Comparison of ENCODE assay signal across 21 cellular contexts in genomic region chr1:223820976-223821375, GRCh38. TPM values are rescaled to one million over a fixed set of nuclear protein-coding genes. Genes with fewer than 3 reads are reported as not detected.
DNase-seq lines count a peak whose midpoint lies in the region; TF ChIP-seq lines count a peak whose summit lies in the region.
"Had no signal": no experiment of that assay in that cellular context is flagged by ENCODE, and none has a peak within 500 bp of the region (broad histone marks: within the 10 kb centered on the region; RNA-seq: fewer than 3 reads in every experiment).

No MANE protein-coding gene starts in this region.

- H3K4me1 Mint-ChIP-seq in HFFc6 (ENCODE audit: low read depth) (peaks cover 54% of the 10 kb centered on the region), neural progenitor cell (peaks cover 26% of the 10 kb centered on the region)

- H2AFZ ChIP-seq in neural progenitor cell (replicated peaks) (no peak overlapping the region), hepatocyte (no peak overlapping the region)

- H3K4me2 ChIP-seq in neural progenitor cell = peak overlapping the region; percentile 12
- H3K4me2 ChIP-seq in hepatocyte = no peak overlapping the region

- H3K27ac ChIP-seq in A673 (ENCODE audit: low read depth, low read length, poor library complexity, severe bottlenecking) (peak overlapping the region; percentile 84), neural progenitor cell (peak overlapping the region; percentile 70), hepatocyte (no peak overlapping the region)
- H3K27ac ChIP-seq: prostate gland, SJCRH30 had no signal

- H3K4me3 Mint-ChIP-seq in HFFc6 = peak overlapping the region; percentile 63; the same call in 1 of the 2 replicates
- no peak overlapping the region for H3K4me3 Mint-ChIP-seq in neural progenitor cell
- H3K4me3 Mint-ChIP-seq: activated CD4-positive, alpha-beta T cell treated with anti-CD3 and anti-CD28 coated beads, Interleukin-2, amount 10 ng/mL, durations not matched to agents 7 days and 5 days; CD4-positive, CD25-positive, alpha-beta regulatory T cell; mesothelial cell of epicardium; nephron; T-helper 1 cell treated with Interleukin-12 subunit alpha and Interleukin-12 subunit beta and Interleukin-4 antibody, amounts not matched to agents 30 μg/mL and 1 μg/mL, for 36 hours had no signal

- CTCF ChIA-PET in A673 (lab: Charles Lee) = no interaction called here

- H3K4me3 ChIP-seq in A673 (ENCODE audit: low read depth, low read length, poor library complexity, severe bottlenecking) (no peak overlapping the region), neural progenitor cell (no peak overlapping the region), hepatocyte (no peak overlapping the region)
- H3K4me3 ChIP-seq: prostate gland, SJCRH30 had no signal

- H3K27me3 Mint-ChIP-seq in HFFc6 (ENCODE audit: insufficient read depth) = no peaks in the 10 kb centered on the region; the same call in 1 of the 2 replicates
- H3K27me3 Mint-ChIP-seq in neural progenitor cell (ENCODE audit: insufficient read depth, low read depth) = peaks cover 2% of the 10 kb centered on the region
- H3K27me3 Mint-ChIP-seq: activated CD4-positive, alpha-beta T cell treated with anti-CD3 and anti-CD28 coated beads, Interleukin-2, amount 10 ng/mL, durations not matched to agents 7 days and 5 days; CD4-positive, CD25-positive, alpha-beta regulatory T cell had no signal

- TF ChIP-seq CTCF in A673 (conservative IDR thresholded peaks at IDR 0.05; ENCODE audit: low read depth, low read length) (no peak), HFFc6 (IDR thresholded peaks at IDR 0.05) (no peak), neural progenitor cell (IDR thresholded peaks at IDR 0.05) (no peak), hepatocyte (IDR thresholded peaks at IDR 0.05; ENCODE audit: poor library complexity) (no peak)

- intact Hi-C loops in A673 (cut with micrococcal nuclease; ENCODE audit: unreplicated experiment) = no loop called here

- H3K9me2 ChIP-seq in hepatocyte (replicated peaks; ENCODE audit: insufficient read depth) = no peaks in the 10 kb centered on the region

- H3K9me3 Mint-ChIP-seq in HFFc6 (no peaks in the 10 kb centered on the region), neural progenitor cell (no peaks in the 10 kb centered on the region)
- H3K9me3 Mint-ChIP-seq: activated CD4-positive, alpha-beta T cell treated with anti-CD3 and anti-CD28 coated beads, Interleukin-2, amount 10 ng/mL, durations not matched to agents 7 days and 5 days; CD4-positive, CD25-positive, alpha-beta regulatory T cell; mesothelial cell of epicardium; nephron; T-helper 1 cell treated with Interleukin-12 subunit alpha and Interleukin-12 subunit beta and Interleukin-4 antibody, amounts not matched to agents 30 μg/mL and 1 μg/mL, for 36 hours had no signal

- peak overlapping the region; percentile 81 for H3K27ac Mint-ChIP-seq in HFFc6
- H3K27ac Mint-ChIP-seq in neural progenitor cell = peak overlapping the region; percentile 64
- H3K27ac Mint-ChIP-seq: activated CD4-positive, alpha-beta T cell treated with anti-CD3 and anti-CD28 coated beads, Interleukin-2, amount 10 ng/mL, durations not matched to agents 7 days and 5 days; T-helper 1 cell treated with Interleukin-12 subunit alpha and Interleukin-12 subunit beta and Interleukin-4 antibody, amounts not matched to agents 30 μg/mL and 1 μg/mL, for 36 hours had no signal

- no peak overlapping the region for H3K9ac ChIP-seq in neural progenitor cell

- H3K4me1 ChIP-seq in A673 (ENCODE audit: insufficient read depth, low read length, poor library complexity, severe bottlenecking) = peaks cover 56% of the 10 kb centered on the region
- peaks cover 27% of the 10 kb centered on the region for H3K4me1 ChIP-seq in neural progenitor cell
- peaks cover 3% of the 10 kb centered on the region for H3K4me1 ChIP-seq in hepatocyte (ENCODE audit: insufficient read depth)
- H3K4me1 ChIP-seq: prostate gland had no signal

- H4K20me1 ChIP-seq in neural progenitor cell (ENCODE audit: low read depth) (peaks cover 73% of the 10 kb centered on the region), hepatocyte (ENCODE audit: insufficient read depth, poor library complexity, severe bottlenecking) (peaks cover 60% of the 10 kb centered on the region)

- peaks cover 98% of the 10 kb centered on the region for H3K79me2 ChIP-seq in neural progenitor cell (ENCODE audit: low read depth)
- peaks cover 88% of the 10 kb centered on the region for H3K79me2 ChIP-seq in hepatocyte

- H3K36me3 Mint-ChIP-seq in HFFc6 (ENCODE audit: low read depth) = no peaks in the 10 kb centered on the region
- H3K36me3 Mint-ChIP-seq in neural progenitor cell = peaks cover 28% of the 10 kb centered on the region

- H3K36me3 ChIP-seq in A673 (ENCODE audit: insufficient read depth, low read length, poor library complexity, severe bottlenecking) = peaks cover 6% of the 10 kb centered on the region
- H3K36me3 ChIP-seq in neural progenitor cell = peaks cover 15% of the 10 kb centered on the region
- H3K36me3 ChIP-seq in hepatocyte (replicated peaks; ENCODE audit: insufficient read depth, low read depth) = no peaks in the 10 kb centered on the region
- H3K36me3 ChIP-seq: prostate gland had no signal

- BruUV-seq in A673 (replicated peaks; lab: Mats Ljungman, UMichigan) = no TSS peak

- 91% methylated on average over 11 of the region's 11 CpGs for WGBS in hepatocyte (ENCODE audit: low lambda C conversion rate, missing lambda C conversion rate)

- DNase-seq in A673 (ENCODE audit: low spot score) (no peak), HFFc6 (no peak), fibroblast of gingiva (ENCODE audit: low read depth) (peak; percentile 60), neural progenitor cell (ENCODE audit: low spot score) (no peak), AG20443 (ENCODE audit: low spot score) (no peak), hepatocyte (ENCODE audit: low spot score) (no peak)
- DNase-seq in activated T-cell treated with anti-CD3 and anti-CD28 coated beads, Interleukin-2, amount 50 U/mL, for 48 hours = no peak
- DNase-seq in effector CD8-positive, alpha-beta T cell (lab: John Stamatoyannopoulos, UW) = no peak
- DNase-seq: ACHN; activated CD4-positive, alpha-beta T cell treated with anti-CD3 and anti-CD28 coated beads, Interleukin-2, amount 10 ng/mL, durations not matched to agents 7 days and 5 days; CD4-positive, CD25-positive, alpha-beta regulatory T cell; Karpas-422; NCI-H1048; NCI-H2029 treated with DMSO at 0.1 percent for 48 hours; PC-3; SJCRH30; stimulated activated CD8-positive, alpha-beta memory T cell treated with anti-CD3 and anti-CD28 coated beads, Interleukin-4, amount 100 ng/mL, for 48 hours had no signal

- no peaks in the 10 kb centered on the region for H3K9me3 ChIP-seq in A673 (ENCODE audit: low read depth, low read length, poor library complexity, severe bottlenecking)
- H3K9me3 ChIP-seq in neural progenitor cell (ENCODE audit: low read depth) = no peaks in the 10 kb centered on the region
- H3K9me3 ChIP-seq in hepatocyte (ENCODE audit: low read depth) = no peaks in the 10 kb centered on the region
- H3K9me3 ChIP-seq: prostate gland, SJCRH30 had no signal

- POLR2A ChIA-PET in A673 (lab: Charles Lee; ENCODE audit: low non-redundant PET) = interaction anchor here (1.4 kb wide), 1 partner anchor 25 kb away, joined by 11 read pairs; the partner anchor contains the start of gene TP53BP2

- peaks cover 15% of the 10 kb centered on the region for H3F3A ChIP-seq in neural progenitor cell (ENCODE audit: low read depth)

- no peaks in the 10 kb centered on the region for H3K27me3 ChIP-seq in A673 (replicated peaks; ENCODE audit: insufficient read depth, low read depth, low read length, poor library complexity)
- H3K27me3 ChIP-seq in neural progenitor cell = no peaks in the 10 kb centered on the region
- no peaks in the 10 kb centered on the region for H3K27me3 ChIP-seq in hepatocyte
- H3K27me3 ChIP-seq: SJCRH30 had no signal

RNA-seq across cellular contexts. Expression of gene TP53BP2, which starts 24.8 kb away (rescaled TPM):
- total RNA-seq in A673 (2021) (77.8 and 93.3 TPM in 2 replicates), neural progenitor cell (ENCODE audit: low replicate concordance) (52.6 and 56.3 TPM in 2 replicates), hepatocyte (53.0 and 57.8 TPM in 2 replicates)
- total RNA-seq in HFFc6 (2021; fragmentation: NEBNext Ultra II Directional; extraction: Animal tissue kit (Norgen Biotek cat#: 25700)) = 10 to 100 TPM; 21.6 to 30.1 (median 26.4) TPM
- 27.5 and 31.6 TPM in 2 replicates for polyA plus RNA-seq in hepatocyte
